In the genomic region with DNA sequence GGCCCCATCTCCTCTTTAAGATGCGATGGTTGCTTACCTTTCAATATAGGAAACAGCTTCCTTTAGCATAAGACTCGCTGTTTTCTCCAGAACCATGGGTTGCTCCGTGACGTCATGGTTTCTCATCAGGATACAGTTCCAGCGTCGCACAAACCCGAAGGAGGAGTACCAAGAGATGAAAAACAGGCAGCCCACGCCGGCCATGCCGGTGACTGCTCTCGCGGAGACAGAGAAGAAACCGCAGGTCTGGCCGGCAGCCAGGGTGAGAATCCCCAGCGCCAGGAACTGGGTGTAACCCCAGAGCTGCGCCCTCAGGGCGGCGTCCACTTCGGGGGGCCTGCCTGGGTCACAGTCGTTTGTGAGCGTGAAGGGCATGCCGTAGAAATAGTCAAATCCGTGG, we compare ENCODE assay signal across 27 cellular contexts.
"Had no signal": no experiment of that assay in that cellular context is flagged by ENCODE, and none has a peak within 500 bp of the region (broad histone marks: within the 10 kb centered on the region; RNA-seq: fewer than 3 reads in every experiment).

No MANE protein-coding gene starts in this region.

- FAIRE-seq: endometrium, endothelial cell of umbilical vein had no signal

- H3K4me3 ChIP-seq: adrenal gland, body of pancreas, colonic mucosa, esophagus squamous epithelium, gastroesophageal sphincter, heart right ventricle had no signal

- H3K4me1 Mint-ChIP-seq: activated CD4-positive, alpha-beta T cell treated with anti-CD3 and anti-CD28 coated beads for 36 hours; activated CD4-positive, alpha-beta T cell treated with anti-CD3 and anti-CD28 coated beads, Interleukin-2, amount 10 ng/mL, durations not matched to agents 24 days and 14 days; activated naive CD4-positive, alpha-beta T cell treated with anti-CD3 and anti-CD28 coated beads, Interleukin-2, amount 50 U/mL, for 24 hours; activated naive CD8-positive, alpha-beta T cell treated with anti-CD3 and anti-CD28 coated beads for 36 hours; activated naive CD8-positive, alpha-beta T cell treated with anti-CD3 and anti-CD28 coated beads, Interleukin-2, amount 50 U/mL, for 24 hours had no signal

- H3K27me3 ChIP-seq: adrenal gland, body of pancreas, colonic mucosa, esophagus squamous epithelium, gastroesophageal sphincter, heart right ventricle had no signal

- H3K27ac ChIP-seq: adrenal gland, body of pancreas, colonic mucosa, epithelial cell of prostate, esophagus squamous epithelium, gastroesophageal sphincter, heart right ventricle had no signal

- H3K36me3 Mint-ChIP-seq: activated CD4-positive, alpha-beta memory T cell treated with anti-CD3 and anti-CD28 coated beads for 36 hours; activated naive CD4-positive, alpha-beta T cell treated with anti-CD3 and anti-CD28 coated beads, Interleukin-2, amount 50 U/mL, for 24 hours; activated naive CD8-positive, alpha-beta T cell treated with anti-CD3 and anti-CD28 coated beads for 36 hours had no signal

- H3K27me3 Mint-ChIP-seq: activated CD4-positive, alpha-beta memory T cell treated with anti-CD3 and anti-CD28 coated beads for 36 hours; activated CD4-positive, alpha-beta T cell treated with anti-CD3 and anti-CD28 coated beads for 36 hours; activated CD4-positive, alpha-beta T cell treated with anti-CD3 and anti-CD28 coated beads, Interleukin-2, amount 10 ng/mL, durations not matched to agents 24 days and 14 days; activated naive CD4-positive, alpha-beta T cell treated with anti-CD3 and anti-CD28 coated beads, Interleukin-2, amount 50 U/mL, for 24 hours; activated naive CD8-positive, alpha-beta T cell treated with anti-CD3 and anti-CD28 coated beads for 36 hours; activated naive CD8-positive, alpha-beta T cell treated with anti-CD3 and anti-CD28 coated beads, Interleukin-2, amount 50 U/mL, for 24 hours; activated T-cell treated with anti-CD3 and anti-CD28 coated beads, Interleukin-2, amount 50 U/mL, for 24 hours had no signal

- H3K9me3 Mint-ChIP-seq: activated CD4-positive, alpha-beta memory T cell treated with anti-CD3 and anti-CD28 coated beads for 36 hours; activated CD4-positive, alpha-beta T cell treated with anti-CD3 and anti-CD28 coated beads, Interleukin-2, amount 10 ng/mL, durations not matched to agents 24 days and 14 days; activated naive CD4-positive, alpha-beta T cell treated with anti-CD3 and anti-CD28 coated beads, Interleukin-2, amount 50 U/mL, for 24 hours; activated naive CD8-positive, alpha-beta T cell treated with anti-CD3 and anti-CD28 coated beads for 36 hours; activated naive CD8-positive, alpha-beta T cell treated with anti-CD3 and anti-CD28 coated beads, Interleukin-2, amount 50 U/mL, for 24 hours; activated T-cell treated with anti-CD3 and anti-CD28 coated beads, Interleukin-2, amount 50 U/mL, for 72 hours had no signal

- H3K9me3 ChIP-seq: adrenal gland, body of pancreas, colonic mucosa, esophagus squamous epithelium, gastroesophageal sphincter had no signal

- H3K36me3 ChIP-seq: colonic mucosa had no signal

- DNase-seq: activated CD4-positive, alpha-beta memory T cell treated with anti-CD3 and anti-CD28 coated beads for 36 hours; activated CD4-positive, alpha-beta T cell treated with anti-CD3 and anti-CD28 coated beads for 36 hours; activated CD4-positive, alpha-beta T cell treated with anti-CD3 and anti-CD28 coated beads, Interleukin-2, amount 10 ng/mL, durations not matched to agents 24 days and 14 days; activated CD4-positive, CD25-positive, alpha-beta regulatory T cell; activated CD4-positive, CD25-positive, alpha-beta regulatory T cell treated with anti-CD3 and anti-CD28 coated beads, Interleukin-2, amount 50 U/mL, for 72 hours; activated CD8-positive, alpha-beta memory T cell treated with anti-CD3 and anti-CD28 coated beads, Interleukin-2, amount 50 U/mL, for 48 hours; activated CD8-positive, alpha-beta T cell treated with anti-CD3 and anti-CD28 coated beads, Interleukin-2, amount 10 ng/mL, durations not matched to agents 7 days and 5 days; activated gamma-delta T cell treated with Interleukin-2 at 50 U/mL for 16 hours; activated naive CD4-positive, alpha-beta T cell treated with anti-CD3 and anti-CD28 coated beads for 36 hours; activated naive CD8-positive, alpha-beta T cell treated with anti-CD3 and anti-CD28 coated beads for 36 hours; activated naive CD8-positive, alpha-beta T cell treated with anti-CD3 and anti-CD28 coated beads, Interleukin-2, amount 50 U/mL, for 24 hours; activated T-cell treated with anti-CD3 and anti-CD28 coated beads for 4 hours; activated T-cell treated with anti-CD3 and anti-CD28 coated beads, Interleukin-2, amount 50 U/mL, for 24 hours; activated T-cell treated with anti-CD3 and anti-CD28 coated beads, Interleukin-2, amount 50 U/mL, for 72 hours; adrenal gland; body of pancreas; colonic mucosa; effector CD8-positive, alpha-beta T cell; esophagus squamous epithelium; foreskin melanocyte; heart right ventricle; T-helper 2 cell had no signal

- H3K4me1 ChIP-seq: adrenal gland, colonic mucosa, esophagus squamous epithelium, gastroesophageal sphincter, heart right ventricle had no signal

- ATAC-seq: activated CD4-positive, alpha-beta T cell treated with anti-CD3 and anti-CD28 coated beads for 36 hours; activated CD8-positive, alpha-beta T cell treated with anti-CD3 and anti-CD28 coated beads, Interleukin-2, amount 10 ng/mL, durations not matched to agents 7 days and 5 days; activated naive CD8-positive, alpha-beta T cell treated with anti-CD3 and anti-CD28 coated beads, Interleukin-2, amount 50 U/mL, for 24 hours; activated T-cell treated with anti-CD3 and anti-CD28 coated beads, Interleukin-2, amount 50 U/mL, for 72 hours; body of pancreas; gastroesophageal sphincter; heart right ventricle had no signal

- H3K27ac Mint-ChIP-seq: activated CD4-positive, alpha-beta memory T cell treated with anti-CD3 and anti-CD28 coated beads for 36 hours; activated CD4-positive, alpha-beta T cell treated with anti-CD3 and anti-CD28 coated beads for 36 hours; activated CD4-positive, alpha-beta T cell treated with anti-CD3 and anti-CD28 coated beads, Interleukin-2, amount 10 ng/mL, durations not matched to agents 24 days and 14 days; activated CD8-positive, alpha-beta T cell treated with anti-CD3 and anti-CD28 coated beads, Interleukin-2, amount 10 ng/mL, durations not matched to agents 7 days and 5 days; activated naive CD4-positive, alpha-beta T cell treated with anti-CD3 and anti-CD28 coated beads for 36 hours; activated naive CD4-positive, alpha-beta T cell treated with anti-CD3 and anti-CD28 coated beads, Interleukin-2, amount 50 U/mL, for 24 hours; activated naive CD8-positive, alpha-beta T cell treated with anti-CD3 and anti-CD28 coated beads for 36 hours; activated naive CD8-positive, alpha-beta T cell treated with anti-CD3 and anti-CD28 coated beads, Interleukin-2, amount 50 U/mL, for 24 hours; activated T-cell treated with anti-CD3 and anti-CD28 coated beads, Interleukin-2, amount 50 U/mL, for 24 hours; activated T-cell treated with anti-CD3 and anti-CD28 coated beads, Interleukin-2, amount 50 U/mL, for 72 hours had no signal

- H3K4me3 Mint-ChIP-seq: activated CD4-positive, alpha-beta memory T cell treated with anti-CD3 and anti-CD28 coated beads for 36 hours; activated CD4-positive, alpha-beta T cell treated with anti-CD3 and anti-CD28 coated beads for 36 hours; activated CD4-positive, alpha-beta T cell treated with anti-CD3 and anti-CD28 coated beads, Interleukin-2, amount 10 ng/mL, durations not matched to agents 24 days and 14 days; activated CD8-positive, alpha-beta T cell treated with anti-CD3 and anti-CD28 coated beads, Interleukin-2, amount 10 ng/mL, durations not matched to agents 7 days and 5 days; activated naive CD4-positive, alpha-beta T cell treated with anti-CD3 and anti-CD28 coated beads for 36 hours; activated naive CD4-positive, alpha-beta T cell treated with anti-CD3 and anti-CD28 coated beads, Interleukin-2, amount 50 U/mL, for 24 hours; activated naive CD8-positive, alpha-beta T cell treated with anti-CD3 and anti-CD28 coated beads for 36 hours; activated naive CD8-positive, alpha-beta T cell treated with anti-CD3 and anti-CD28 coated beads, Interleukin-2, amount 50 U/mL, for 24 hours; activated T-cell treated with anti-CD3 and anti-CD28 coated beads, Interleukin-2, amount 50 U/mL, for 24 hours; activated T-cell treated with anti-CD3 and anti-CD28 coated beads, Interleukin-2, amount 50 U/mL, for 72 hours had no signal
